8 cellular contexts compared by ENCODE assay signal in genomic region chr9:127862075-127863011, GRCh38. TPM values are rescaled to one million over a fixed set of nuclear protein-coding genes. Genes with fewer than 3 reads are reported as not detected.
DNase-seq lines count a peak whose midpoint lies in the region; ATAC-seq lines count a peak whose summit lies in the region.

No MANE protein-coding gene starts in this region.

- POLR2A ChIA-PET in naive thymus-derived CD4-positive, alpha-beta T cell (lab: Charles Lee), result interaction anchor here (0.7 to 3.2 kb wide), 11 partner anchors 9 to 128 kb away, joined by 3 to 15 read pairs (median 3); partner anchors contain the start of genes ENG, SH2D3C and TOR2A

- peak overlapping the region; percentile 55 for H3K27ac ChIP-seq in cingulate gyrus (ENCODE audit: low read depth, low read length)
- peak overlapping the region; percentile 64 for H3K27ac ChIP-seq in naive thymus-derived CD4-positive, alpha-beta T cell (ENCODE audit: low read depth, low read length)

- no peaks in the 10 kb centered on the region for H3K36me3 ChIP-seq in naive thymus-derived CD4-positive, alpha-beta T cell (ENCODE audit: control insufficient read depth in 2 of 3, insufficient read depth in 3 of 3, low read length in 3 of 3)

- peak; percentile 84 for ATAC-seq in naive thymus-derived CD4-positive, alpha-beta T cell
- ATAC-seq in GM18868 (IDR thresholded peaks at IDR 0.05; ENCODE audit: unreplicated experiment) (no peak), GM21423 (IDR thresholded peaks at IDR 0.05; ENCODE audit: unreplicated experiment) (no peak)

- peaks cover 25 to 57% (median 52%) of the 10 kb centered on the region in 7 donors for H3K4me1 Mint-ChIP-seq in naive thymus-derived CD4-positive, alpha-beta T cell

- peaks cover 0 to 3% (median 0%) of the 10 kb centered on the region in 5 donors for H3K36me3 Mint-ChIP-seq in naive thymus-derived CD4-positive, alpha-beta T cell

- no peaks in the 10 kb centered on the region for H3K27me3 ChIP-seq in naive thymus-derived CD4-positive, alpha-beta T cell (ENCODE audit: control insufficient read depth in 2 of 2, insufficient read depth in 2 of 2, low read length in 2 of 2)

- peaks cover 35 to 41% of the 10 kb centered on the region in 2 donors for H3K4me1 ChIP-seq in naive thymus-derived CD4-positive, alpha-beta T cell (ENCODE audit: control insufficient read depth in 2 of 2, insufficient read depth in 2 of 2, low read length in 2 of 2)

- peak overlapping the region; percentile 85 to 95 (median 92) for H3K27ac Mint-ChIP-seq in naive thymus-derived CD4-positive, alpha-beta T cell

- intact Hi-C loops in naive thymus-derived CD4-positive, alpha-beta T cell (cut with micrococcal nuclease), result no loop called here

- H3K9me3 ChIP-seq in naive thymus-derived CD4-positive, alpha-beta T cell (ENCODE audit: control insufficient read depth in 2 of 3, low read length in 3 of 3), result no peaks in the 10 kb centered on the region

- H3K4me3 Mint-ChIP-seq in naive thymus-derived CD4-positive, alpha-beta T cell, result peak overlapping the region; percentile 38 to 75 (median 54)

- peak overlapping the region; percentile 14 for H3K4me3 ChIP-seq in naive thymus-derived CD4-positive, alpha-beta T cell (ENCODE audit: low read length)

- no peaks in the 10 kb centered on the region for H3K27me3 Mint-ChIP-seq in naive thymus-derived CD4-positive, alpha-beta T cell

- H3K9me3 Mint-ChIP-seq in naive thymus-derived CD4-positive, alpha-beta T cell, result peaks cover 0 to 1% (median 0%) of the 10 kb centered on the region in 11 donors

- CTCF ChIA-PET in naive thymus-derived CD4-positive, alpha-beta T cell (lab: Charles Lee), result interaction anchor here (0.6 to 0.7 kb wide), 3 partner anchors 27 to 273 kb away, joined by 3 to 4 read pairs (median 3); no protein-coding TSS in a partner anchor

- DNase-seq in CD1c-positive myeloid dendritic cell (ENCODE audit: extremely low spot score) (peak; percentile 87), T follicular helper cell (ENCODE audit: low read depth) (peak; percentile 16), ureter (ENCODE audit: low spot score) (peak; percentile 72), RKO (ENCODE audit: low spot score) (no peak)
- DNase-seq in naive thymus-derived CD4-positive, alpha-beta T cell, result peak in 8 of 9 donors; percentile 12 to 50 (median 36)

RNA-seq across cellular contexts. Expression of gene ENG, which starts 7.9 kb away (rescaled TPM):
- total RNA-seq in naive thymus-derived CD4-positive, alpha-beta T cell, result 10 to 100 TPM in 4 of 5 experiments, 1 to 10 TPM in 1; 6.2 to 25.8 (median 12.5) TPM
- 1 to 10 TPM; 4.5 to 6.4 TPM for polyA plus RNA-seq in naive thymus-derived CD4-positive, alpha-beta T cell
- total RNA-seq in ureter, result 83.6 TPM

RNA-seq across cellular contexts. Expression of gene AK1, which starts 15.1 kb away (rescaled TPM):
- 10 to 100 TPM; 33.2 to 64.9 (median 51.6) TPM for total RNA-seq in naive thymus-derived CD4-positive, alpha-beta T cell
- polyA plus RNA-seq in naive thymus-derived CD4-positive, alpha-beta T cell, result under 1 TPM; 0.09 to 0.21 TPM
- 48.6 TPM for total RNA-seq in ureter

RNA-seq across cellular contexts. Expression of gene ST6GALNAC6, which starts 37.1 kb away (rescaled TPM):
- 100 to 1,000 TPM in 3 of 5 experiments, 10 to 100 TPM in 2; 63.0 to 125 (median 107) TPM for total RNA-seq in naive thymus-derived CD4-positive, alpha-beta T cell
- polyA plus RNA-seq in naive thymus-derived CD4-positive, alpha-beta T cell, result 10 to 100 TPM; 28.3 to 34.5 TPM
- 48.9 TPM for total RNA-seq in ureter

RNA-seq across cellular contexts. Expression of gene ST6GALNAC4, which starts 54.5 kb away (rescaled TPM):
- total RNA-seq in naive thymus-derived CD4-positive, alpha-beta T cell, result 10 to 100 TPM; 28.0 to 51.0 (median 36.1) TPM
- 10 to 100 TPM; 20.0 to 21.7 TPM for polyA plus RNA-seq in naive thymus-derived CD4-positive, alpha-beta T cell
- 25.8 TPM for total RNA-seq in ureter

RNA-seq across cellular contexts. Expression of gene FPGS, which starts 59.7 kb away (rescaled TPM):
- total RNA-seq in naive thymus-derived CD4-positive, alpha-beta T cell, result 100 to 1,000 TPM in 2 of 5 experiments, 10 to 100 TPM in 3; 90.4 to 123 (median 95.4) TPM
- 10 to 100 TPM; 37.3 to 51.4 TPM for polyA plus RNA-seq in naive thymus-derived CD4-positive, alpha-beta T cell
- 115 TPM for total RNA-seq in ureter
